1 cellular context compared by ENCODE assay signal in genomic region chr14:93980464-93981201, GRCh38.
TF ChIP-seq lines count a peak whose summit lies in the region.

No MANE protein-coding gene starts in this region.

TF ChIP-seq in GM23338, 12 proteins besides CTCF, POLR2A, EP300 and RAD21 (continued from another document):
- no peak for TF ChIP-seq ZNF462 (CRISPR knock-in tag; IDR thresholded peaks at IDR 0.05)
- TF ChIP-seq ZNF331 (CRISPR knock-in tag; IDR thresholded peaks at IDR 0.05; ENCODE audit: low read depth): no peak
- TF ChIP-seq ZNF114 (CRISPR knock-in tag; IDR thresholded peaks at IDR 0.05): no peak
- no peak for TF ChIP-seq NANOG (IDR thresholded peaks at IDR 0.05; ENCODE audit: borderline replicate concordance)
- TF ChIP-seq POLR2AphosphoS5 (IDR thresholded peaks at IDR 0.05; ENCODE audit: low read depth): no peak
- no peak for TF ChIP-seq STAT1 (IDR thresholded peaks at IDR 0.05; ENCODE audit: unreplicated experiment)
- no peak for TF ChIP-seq EZH2phosphoT487 (IDR thresholded peaks at IDR 0.05; ENCODE audit: unreplicated experiment)
- TF ChIP-seq JUNB (IDR thresholded peaks at IDR 0.05; ENCODE audit: unreplicated experiment): no peak
- TF ChIP-seq CREB1 (CRISPR knock-in tag; IDR thresholded peaks at IDR 0.05; ENCODE audit: low read depth): no peak
- no peak for TF ChIP-seq EZH2 (IDR thresholded peaks at IDR 0.05; ENCODE audit: low read depth, unreplicated experiment)
- TF ChIP-seq ETS1 (IDR thresholded peaks at IDR 0.05): no peak
